13 cellular contexts compared by ENCODE assay signal in the genomic region with DNA sequence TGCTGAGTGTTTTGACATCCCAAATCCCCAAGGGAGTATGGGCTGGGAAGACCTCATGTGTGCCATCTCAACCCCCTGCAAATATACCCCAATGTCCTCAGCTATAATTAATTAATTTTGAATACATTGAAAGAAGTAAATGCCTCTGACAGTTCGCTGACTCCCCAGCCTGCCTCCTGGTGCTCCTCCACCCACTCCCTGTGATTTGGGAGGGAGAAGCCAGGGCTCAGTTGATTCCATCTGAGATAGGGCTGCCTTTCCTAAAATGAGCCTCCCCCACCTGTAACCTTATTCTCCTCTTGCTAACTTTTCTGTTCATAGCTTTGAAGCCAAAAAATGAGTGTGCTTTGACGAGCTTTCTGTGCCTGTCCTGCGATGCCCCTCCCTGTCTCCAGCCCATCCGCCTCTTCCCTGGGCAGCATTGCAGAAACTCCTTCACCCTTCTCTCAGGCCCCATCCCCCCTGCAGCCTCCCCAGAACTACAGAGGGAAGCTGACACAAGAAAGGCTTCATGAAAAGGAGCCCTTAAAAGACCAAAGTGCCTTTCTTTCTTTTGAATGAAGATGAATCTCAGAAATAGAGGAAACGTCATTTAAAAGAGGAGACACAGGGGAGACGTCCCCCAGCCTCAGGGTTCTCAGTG.
"Had no signal": no experiment of that assay in that cellular context is flagged by ENCODE, and none has a peak within 500 bp of the region (broad histone marks: within the 10 kb centered on the region; RNA-seq: fewer than 3 reads in every experiment).

No MANE protein-coding gene starts in this region.

- DNase-seq: activated CD4-positive, alpha-beta T cell treated with anti-CD3 and anti-CD28 coated beads for 36 hours; activated naive CD4-positive, alpha-beta T cell treated with Interleukin-2 at 50 U/mL for 16 hours; foreskin keratinocyte; heart left ventricle; kidney glomerular epithelial cell; stimulated activated CD4-positive, alpha-beta T cell treated with anti-CD3 and anti-CD28 coated beads, Interleukin-12 subunit alpha, Interleukin-12 subunit beta, amount 100 ng/mL, for 4 hours; stimulated activated naive CD4-positive, alpha-beta T cell; T1000; upper lobe of left lung had no signal

- H3K36me3 ChIP-seq: cardiac muscle cell, heart left ventricle, upper lobe of left lung had no signal

- H3K9me3 Mint-ChIP-seq: activated T-helper 1 cell treated with anti-CD3 and anti-CD28 coated beads, Interleukin-12 subunit alpha, Interleukin-12 subunit beta, Interleukin-2, Interleukin-4 antibody, amounts not matched to agents 30 ng/mL and 10 ng/mL and 1 ng/mL, durations not matched to agents 14 hours and 24 hours and 36 hours had no signal

- H3K4me1 ChIP-seq: foreskin keratinocyte, upper lobe of left lung had no signal

- H3K27ac Mint-ChIP-seq: activated CD4-positive, alpha-beta T cell treated with anti-CD3 and anti-CD28 coated beads for 36 hours; activated T-helper 1 cell treated with anti-CD3 and anti-CD28 coated beads, Interleukin-12 subunit alpha, Interleukin-12 subunit beta, Interleukin-2, Interleukin-4 antibody, amounts not matched to agents 30 ng/mL and 10 ng/mL and 1 ng/mL, durations not matched to agents 14 hours and 24 hours and 36 hours; progenitor cell of endocrine pancreas had no signal

- ATAC-seq: activated CD4-positive, alpha-beta T cell treated with anti-CD3 and anti-CD28 coated beads for 36 hours; heart left ventricle had no signal

- H3K4me1 Mint-ChIP-seq: activated CD4-positive, alpha-beta T cell treated with anti-CD3 and anti-CD28 coated beads for 36 hours had no signal

- H3K9me3 ChIP-seq: heart left ventricle, upper lobe of left lung had no signal

- H3K4me3 Mint-ChIP-seq: activated CD4-positive, alpha-beta T cell treated with anti-CD3 and anti-CD28 coated beads for 36 hours; activated T-helper 1 cell treated with anti-CD3 and anti-CD28 coated beads, Interleukin-12 subunit alpha, Interleukin-12 subunit beta, Interleukin-2, Interleukin-4 antibody, amounts not matched to agents 30 ng/mL and 10 ng/mL and 1 ng/mL, durations not matched to agents 14 hours and 24 hours and 36 hours had no signal

- H3K4me3 ChIP-seq: cardiac muscle cell, heart left ventricle, upper lobe of left lung had no signal

- H3K27me3 ChIP-seq: cardiac muscle cell, foreskin keratinocyte, heart left ventricle, upper lobe of left lung had no signal

- H3K27ac ChIP-seq: cardiac muscle cell, foreskin keratinocyte, heart left ventricle, upper lobe of left lung, VCaP had no signal
